In genomic region chr6:25414755-25415154, GRCh38 we compare ENCODE assay signal across 22 cellular contexts.
DNase-seq lines count a peak whose midpoint lies in the region; ATAC-seq and TF ChIP-seq lines count a peak whose summit lies in the region.
"Had no signal": no experiment of that assay in that cellular context is flagged by ENCODE, and none has a peak within 500 bp of the region (broad histone marks: within the 10 kb centered on the region; RNA-seq: fewer than 3 reads in every experiment).

No MANE protein-coding gene starts in this region.

- H3K79me2 ChIP-seq in GM23338 (replicated peaks; ENCODE audit: insufficient read depth) = peaks cover 88% of the 10 kb centered on the region
- H3K79me2 ChIP-seq in MM.1S (ENCODE audit: low read length) = peaks cover 91% of the 10 kb centered on the region
- no peaks in the 10 kb centered on the region for H3K79me2 ChIP-seq in trophoblast cell (ENCODE audit: control insufficient read depth, insufficient read depth, low read length, poor library complexity)

- H4K91ac ChIP-seq in trophoblast cell (ENCODE audit: low read depth, low read length) = no peak overlapping the region

- H3K4me1 Mint-ChIP-seq in GM23338 = peaks cover 73% of the 10 kb centered on the region

- peak overlapping the region; percentile 81 for H3K27ac Mint-ChIP-seq in GM23338
- H3K27ac Mint-ChIP-seq: CD8-positive, alpha-beta memory T cell had no signal

- H3K4me3 Mint-ChIP-seq in GM23338 = no peak overlapping the region
- H3K4me3 Mint-ChIP-seq: CD8-positive, alpha-beta memory T cell had no signal

- no peak overlapping the region for H2BK120ac ChIP-seq in trophoblast cell (ENCODE audit: insufficient read depth, low read length, poor library complexity)

- H4K20me1 ChIP-seq in GM23338 (replicated peaks; ENCODE audit: insufficient read depth) (no peaks in the 10 kb centered on the region), MM.1S (ENCODE audit: insufficient read depth, low read length) (no peaks in the 10 kb centered on the region)

- H3K27me3 ChIP-seq in GM23338 (ENCODE audit: insufficient read depth) (no peaks in the 10 kb centered on the region), MM.1S (replicated peaks; ENCODE audit: insufficient read depth, low read length) (no peaks in the 10 kb centered on the region), prostate gland (replicated peaks; ENCODE audit: insufficient read depth) (no peaks in the 10 kb centered on the region), trophoblast cell (ENCODE audit: insufficient read depth, low read length) (no peaks in the 10 kb centered on the region)
- H3K27me3 ChIP-seq: BLaER1 treated with 17β-estradiol and CSF1 and Interleukin-3, amounts not matched to agents 10 nM and 100 nM; MG63; SJCRH30 had no signal

- no peak overlapping the region for H4K12ac ChIP-seq in trophoblast cell (ENCODE audit: low read depth, low read length)

- peaks cover 8% of the 10 kb centered on the region for H3K27me3 Mint-ChIP-seq in GM23338 (ENCODE audit: insufficient read depth, low read depth, poor library complexity)

- no peak overlapping the region for H2BK12ac ChIP-seq in trophoblast cell (ENCODE audit: low read length)

- no peak overlapping the region for H3K18ac ChIP-seq in trophoblast cell (ENCODE audit: low read length)

- H3K9ac ChIP-seq in MM.1S (ENCODE audit: low read length) (peak overlapping the region; percentile 81; the same call in 1 of the 2 replicates), trophoblast cell (ENCODE audit: low read length) (no peak overlapping the region)
- H3K9ac ChIP-seq: BLaER1 treated with 17β-estradiol and CSF1 and Interleukin-3, amounts not matched to agents 10 nM and 100 nM had no signal

- no peaks in the 10 kb centered on the region for H3K9me2 ChIP-seq in GM23338 (ENCODE audit: insufficient read depth)
- H3K9me2 ChIP-seq in MM.1S (replicated peaks; ENCODE audit: insufficient read depth, low read length) = no peaks in the 10 kb centered on the region

- H3K14ac ChIP-seq in trophoblast cell (ENCODE audit: low read length) = no peak overlapping the region

- no peak overlapping the region for H3K4me3 ChIP-seq in GM23338
- no peak overlapping the region for H3K4me3 ChIP-seq in MM.1S (ENCODE audit: low read length)
- no peak overlapping the region for H3K4me3 ChIP-seq in prostate gland
- H3K4me3 ChIP-seq in trophoblast cell (ENCODE audit: low read depth, low read length) = no peak overlapping the region
- H3K4me3 ChIP-seq: A549; BLaER1 treated with 17β-estradiol and CSF1 and Interleukin-3, amounts not matched to agents 10 nM and 100 nM; K562; MG63; SJCRH30 had no signal

- H2AFZ ChIP-seq in GM23338 = no peak overlapping the region
- no peak overlapping the region for H2AFZ ChIP-seq in MM.1S (ENCODE audit: low read length)
- H2AFZ ChIP-seq in trophoblast cell (ENCODE audit: insufficient read depth, low read length, poor library complexity) = no peak overlapping the region

- H3K23ac ChIP-seq in trophoblast cell (ENCODE audit: low read length) = no peak overlapping the region

- H4K8ac ChIP-seq in trophoblast cell (ENCODE audit: low read depth, low read length) = no peak overlapping the region

- ATAC-seq in GM23338 (no peak), left ventricle myocardium superior (peak; percentile 48), GM21367 (IDR thresholded peaks at IDR 0.05; ENCODE audit: unreplicated experiment) (no peak), GM19452 (IDR thresholded peaks at IDR 0.05; ENCODE audit: unreplicated experiment) (no peak)
- ATAC-seq: A549, HCT116, K562 had no signal

- no peaks in the 10 kb centered on the region for H3K79me1 ChIP-seq in trophoblast cell (ENCODE audit: low read length)

- no peak overlapping the region for H3K4ac ChIP-seq in trophoblast cell (ENCODE audit: low read depth, low read length)

- H3F3A ChIP-seq in GM23338 (replicated peaks; ENCODE audit: low read depth) (no peaks in the 10 kb centered on the region), MM.1S (ENCODE audit: insufficient read depth, low read length) (peaks cover 39% of the 10 kb centered on the region)

- H3K9me3 Mint-ChIP-seq in GM23338 = peaks cover 9% of the 10 kb centered on the region
- H3K9me3 Mint-ChIP-seq: CD8-positive, alpha-beta memory T cell had no signal

- peaks cover 15% of the 10 kb centered on the region for H3K36me3 Mint-ChIP-seq in GM23338 (ENCODE audit: low read depth)

- H3K4me2 ChIP-seq in GM23338 (peak overlapping the region; percentile 66; the same call in 1 of the 2 replicates), MM.1S (ENCODE audit: low read depth, low read length) (peak overlapping the region; percentile 88; the same call in 1 of the 2 replicates), trophoblast cell (ENCODE audit: low read length) (no peak overlapping the region)
- H3K4me2 ChIP-seq: A549 had no signal

- intact Hi-C loops in left ventricle myocardium superior (cut with micrococcal nuclease) (no loop called here), prostate gland (cut with DNase I) (no loop called here)

- DNase-seq in GM23338 (ENCODE audit: low spot score) (no peak), MM.1S (no peak), left ventricle myocardium superior (no peak), prostate gland (ENCODE audit: low spot score) (no peak), trophoblast cell (no peak)
- DNase-seq: CD8-positive, alpha-beta memory T cell; DMS79; MG63; NCI-H1105; NCI-H1694 treated with DMSO at 0.1 percent for 48 hours; NCI-H2107; NCI-H345; NCI-H526 treated with DMSO at 0.1 percent for 48 hours; OCI-M1; RPMI8226; SJCRH30 had no signal

- H3K4me1 ChIP-seq in GM23338 (ENCODE audit: insufficient read depth) (peaks cover 77% of the 10 kb centered on the region), MM.1S (ENCODE audit: low read length) (peaks cover 71% of the 10 kb centered on the region), prostate gland (replicated peaks) (peaks cover 8% of the 10 kb centered on the region), trophoblast cell (ENCODE audit: control insufficient read depth in 1 of 2, insufficient read depth in 2 of 2, low read length in 2 of 2) (no peaks in the 10 kb centered on the region)
- H3K4me1 ChIP-seq: SJCRH30 had no signal

- H2AK5ac ChIP-seq in trophoblast cell (ENCODE audit: low read length) = no peak overlapping the region

- H3K9me3 ChIP-seq in MM.1S (replicated peaks; ENCODE audit: insufficient read depth, low read length) (no peaks in the 10 kb centered on the region), prostate gland (no peaks in the 10 kb centered on the region), trophoblast cell (ENCODE audit: insufficient read depth, low read depth, low read length) (peaks cover under 1% of the 10 kb centered on the region)
- H3K9me3 ChIP-seq: A549, MG63, SJCRH30 had no signal

- peak overlapping the region; percentile 45; the same call in 1 of the 2 replicates for H3K27ac ChIP-seq in GM23338 (ENCODE audit: low read depth)
- peak overlapping the region; percentile 99; the same call in 1 of the 2 replicates for H3K27ac ChIP-seq in MM.1S (ENCODE audit: low read length)
- peak overlapping the region; percentile 3 to 44 for H3K27ac ChIP-seq in prostate gland
- no peak overlapping the region for H3K27ac ChIP-seq in trophoblast cell (ENCODE audit: low read depth, low read length)
- H3K27ac ChIP-seq: A549; BLaER1 treated with 17β-estradiol and CSF1 and Interleukin-3, amounts not matched to agents 10 nM and 100 nM; SJCRH30 had no signal

- TF ChIP-seq CTCF in GM23338 (conservative IDR thresholded peaks at IDR 0.05; ENCODE audit: low read depth in 2 of 2) (no peak), MM.1S (IDR thresholded peaks at IDR 0.05; ENCODE audit: low read length) (no peak), prostate gland (IDR thresholded peaks at IDR 0.05) (no peak)

- H3K36me3 ChIP-seq in GM23338 (ENCODE audit: insufficient read depth) = no peaks in the 10 kb centered on the region
- H3K36me3 ChIP-seq in MM.1S (replicated peaks; ENCODE audit: insufficient read depth, low read length) = no peaks in the 10 kb centered on the region
- H3K36me3 ChIP-seq in prostate gland = no peaks in the 10 kb centered on the region
- no peaks in the 10 kb centered on the region for H3K36me3 ChIP-seq in trophoblast cell (ENCODE audit: control insufficient read depth in 1 of 2, insufficient read depth in 2 of 2, low read length in 2 of 2)
- H3K36me3 ChIP-seq: MG63, SJCRH30 had no signal

- H2BK5ac ChIP-seq in trophoblast cell (ENCODE audit: low read depth, low read length, poor library complexity) = no peak overlapping the region

- no peak for TF ChIP-seq POLR2A in prostate gland (IDR thresholded peaks at IDR 0.05)

TF ChIP-seq in GM23338, 12 proteins besides CTCF, POLR2A, EP300 and RAD21 (continues in another document):
- TF ChIP-seq EZH2phosphoT487 (IDR thresholded peaks at IDR 0.05; ENCODE audit: unreplicated experiment) = no peak
- TF ChIP-seq, protein P1, sequence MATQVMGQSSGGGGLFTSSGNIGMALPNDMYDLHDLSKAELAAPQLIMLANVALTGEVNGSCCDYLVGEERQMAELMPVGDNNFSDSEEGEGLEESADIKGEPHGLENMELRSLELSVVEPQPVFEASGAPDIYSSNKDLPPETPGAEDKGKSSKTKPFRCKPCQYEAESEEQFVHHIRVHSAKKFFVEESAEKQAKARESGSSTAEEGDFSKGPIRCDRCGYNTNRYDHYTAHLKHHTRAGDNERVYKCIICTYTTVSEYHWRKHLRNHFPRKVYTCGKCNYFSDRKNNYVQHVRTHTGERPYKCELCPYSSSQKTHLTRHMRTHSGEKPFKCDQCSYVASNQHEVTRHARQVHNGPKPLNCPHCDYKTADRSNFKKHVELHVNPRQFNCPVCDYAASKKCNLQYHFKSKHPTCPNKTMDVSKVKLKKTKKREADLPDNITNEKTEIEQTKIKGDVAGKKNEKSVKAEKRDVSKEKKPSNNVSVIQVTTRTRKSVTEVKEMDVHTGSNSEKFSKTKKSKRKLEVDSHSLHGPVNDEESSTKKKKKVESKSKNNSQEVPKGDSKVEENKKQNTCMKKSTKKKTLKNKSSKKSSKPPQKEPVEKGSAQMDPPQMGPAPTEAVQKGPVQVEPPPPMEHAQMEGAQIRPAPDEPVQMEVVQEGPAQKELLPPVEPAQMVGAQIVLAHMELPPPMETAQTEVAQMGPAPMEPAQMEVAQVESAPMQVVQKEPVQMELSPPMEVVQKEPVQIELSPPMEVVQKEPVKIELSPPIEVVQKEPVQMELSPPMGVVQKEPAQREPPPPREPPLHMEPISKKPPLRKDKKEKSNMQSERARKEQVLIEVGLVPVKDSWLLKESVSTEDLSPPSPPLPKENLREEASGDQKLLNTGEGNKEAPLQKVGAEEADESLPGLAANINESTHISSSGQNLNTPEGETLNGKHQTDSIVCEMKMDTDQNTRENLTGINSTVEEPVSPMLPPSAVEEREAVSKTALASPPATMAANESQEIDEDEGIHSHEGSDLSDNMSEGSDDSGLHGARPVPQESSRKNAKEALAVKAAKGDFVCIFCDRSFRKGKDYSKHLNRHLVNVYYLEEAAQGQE (IDR thresholded peaks at IDR 0.05; ENCODE audit: unreplicated experiment) = no peak
- no peak for TF ChIP-seq CREB1 (CRISPR knock-in tag; IDR thresholded peaks at IDR 0.05; ENCODE audit: low read depth)
